Comparison of ENCODE assay signal across 27 cellular contexts in genomic region chr11:14617241-14618027, GRCh38. TPM values are rescaled to one million over a fixed set of nuclear protein-coding genes. Genes with fewer than 3 reads are reported as not detected.
DNase-seq lines count a peak whose midpoint lies in the region; ATAC-seq and TF ChIP-seq lines count a peak whose summit lies in the region.
"Had no signal": no experiment of that assay in that cellular context is flagged by ENCODE, and none has a peak within 500 bp of the region (broad histone marks: within the 10 kb centered on the region; RNA-seq: fewer than 3 reads in every experiment).

No MANE protein-coding gene starts in this region.

- no peak overlapping the region for H3K4me2 ChIP-seq in GM23338

- H3K27ac Mint-ChIP-seq in activated naive CD8-positive, alpha-beta T cell = peak overlapping the region; percentile 51
- no peak overlapping the region for H3K27ac Mint-ChIP-seq in activated naive CD8-positive, alpha-beta T cell treated with anti-CD3 and anti-CD28 coated beads for 36 hours
- H3K27ac Mint-ChIP-seq in neural crest cell (ENCODE audit: unreplicated experiment) (peak overlapping the region; percentile 5), GM23338 (no peak overlapping the region)
- H3K27ac Mint-ChIP-seq: activated naive CD4-positive, alpha-beta T cell treated with anti-CD3 and anti-CD28 coated beads, Interleukin-2, amount 10 ng/mL, durations not matched to agents 7 days and 5 days had no signal

- H4K20me1 ChIP-seq in GM23338 (replicated peaks; ENCODE audit: insufficient read depth) = no peaks in the 10 kb centered on the region

- no peaks in the 10 kb centered on the region for H3K27me3 Mint-ChIP-seq in activated naive CD8-positive, alpha-beta T cell
- no peaks in the 10 kb centered on the region for H3K27me3 Mint-ChIP-seq in activated naive CD8-positive, alpha-beta T cell treated with anti-CD3 and anti-CD28 coated beads for 36 hours
- H3K27me3 Mint-ChIP-seq in neural crest cell (ENCODE audit: low read depth) (no peaks in the 10 kb centered on the region), GM23338 (ENCODE audit: insufficient read depth, low read depth, poor library complexity) (no peaks in the 10 kb centered on the region)
- H3K27me3 Mint-ChIP-seq: activated naive CD4-positive, alpha-beta T cell treated with anti-CD3 and anti-CD28 coated beads, Interleukin-2, amount 10 ng/mL, durations not matched to agents 7 days and 5 days; stimulated activated naive CD8-positive, alpha-beta T cell treated with anti-CD3 and anti-CD28 coated beads, Interleukin-15, amount 100 ng/mL, for 72 hours had no signal

- no peaks in the 10 kb centered on the region for H3K9me2 ChIP-seq in GM23338 (ENCODE audit: insufficient read depth)

- TF ChIP-seq CTCF in foreskin keratinocyte (conservative IDR thresholded peaks at IDR 0.05) (no peak), neural crest cell (conservative IDR thresholded peaks at IDR 0.05) (no peak), GM23338 (conservative IDR thresholded peaks at IDR 0.05; ENCODE audit: low read depth in 2 of 2) (no peak)

- H2AFZ ChIP-seq in GM23338 = no peak overlapping the region

- peaks cover 26% of the 10 kb centered on the region for H3K36me3 Mint-ChIP-seq in activated naive CD8-positive, alpha-beta T cell
- peaks cover 68% of the 10 kb centered on the region for H3K36me3 Mint-ChIP-seq in activated naive CD8-positive, alpha-beta T cell treated with anti-CD3 and anti-CD28 coated beads for 36 hours
- no peaks in the 10 kb centered on the region for H3K36me3 Mint-ChIP-seq in neural crest cell (ENCODE audit: low read depth)
- H3K36me3 Mint-ChIP-seq in GM23338 (ENCODE audit: low read depth) = no peaks in the 10 kb centered on the region

- no peak for DNase-seq in activated naive CD8-positive, alpha-beta T cell treated with anti-CD3 and anti-CD28 coated beads for 36 hours
- DNase-seq in foreskin keratinocyte = peak; percentile 9 to 39
- no peak for DNase-seq in neural crest cell (ENCODE audit: low read depth, low spot score)
- no peak for DNase-seq in NCI-H2227 (lab: John Stamatoyannopoulos, UW; ENCODE audit: unreplicated experiment)
- no peak for DNase-seq in medulla oblongata (ENCODE audit: extremely low spot score)
- DNase-seq in cerebellar nuclear complex (lab: John Stamatoyannopoulos, UW) = no peak
- no peak for DNase-seq in GM23338 (ENCODE audit: low spot score)
- DNase-seq: activated CD4-positive, CD25-positive, alpha-beta regulatory T cell; activated naive CD4-positive, alpha-beta T cell treated with anti-CD3 and anti-CD28 coated beads, Interleukin-2, amount 10 ng/mL, durations not matched to agents 7 days and 5 days; activated T-cell treated with anti-CD3 and anti-CD28 coated beads, Interleukin-2, amount 50 U/mL, for 4 hours; BE2C; Calu3; cortex of kidney; foreskin fibroblast; HCEC 1CT; hippocampal formation; Karpas-422; NCI-H1092 treated with DMSO at 0.1 percent for 48 hours; NCI-H2029; spleen; stimulated activated CD4-positive, alpha-beta T cell treated with anti-CD3 and anti-CD28 coated beads, Interleukin-4, amount 100 ng/mL, for 4 hours; stimulated activated naive CD8-positive, alpha-beta T cell treated with anti-CD3 and anti-CD28 coated beads, Interleukin-15, amount 100 ng/mL, for 72 hours; T-helper 9 cell; upper lobe of right lung had no signal

- no peaks in the 10 kb centered on the region for H3K36me3 ChIP-seq in GM23338 (ENCODE audit: insufficient read depth)
- H3K36me3 ChIP-seq: BE2C, prostate gland, spleen, upper lobe of right lung had no signal

- no peak overlapping the region for H3K4me3 ChIP-seq in GM23338
- H3K4me3 ChIP-seq: prostate gland, spleen, upper lobe of right lung had no signal

- peak; percentile 65 for ATAC-seq in foreskin keratinocyte
- no peak for ATAC-seq in GM23338
- ATAC-seq: activated T-cell treated with anti-CD3 and anti-CD28 coated beads, Interleukin-2, amount 50 U/mL, for 4 hours; SK-N-SH treated with all-trans-retinoic acid at 6 μM for 48 hours; stimulated activated naive CD8-positive, alpha-beta T cell treated with anti-CD3 and anti-CD28 coated beads, Interleukin-15, amount 100 ng/mL, for 72 hours; upper lobe of right lung had no signal

- H3K27ac ChIP-seq in foreskin keratinocyte (no peak overlapping the region), GM23338 (ENCODE audit: low read depth) (no peak overlapping the region)
- H3K27ac ChIP-seq: prostate gland, spleen, upper lobe of right lung had no signal

- H3K4me1 Mint-ChIP-seq in activated naive CD8-positive, alpha-beta T cell (ENCODE audit: low read depth) = peaks cover 82% of the 10 kb centered on the region
- peaks cover 58% of the 10 kb centered on the region for H3K4me1 Mint-ChIP-seq in activated naive CD8-positive, alpha-beta T cell treated with anti-CD3 and anti-CD28 coated beads for 36 hours
- H3K4me1 Mint-ChIP-seq in neural crest cell (no peaks in the 10 kb centered on the region), GM23338 (no peaks in the 10 kb centered on the region)

- H3K79me2 ChIP-seq in GM23338 (replicated peaks; ENCODE audit: insufficient read depth) = no peaks in the 10 kb centered on the region

- H3K4me3 Mint-ChIP-seq in activated naive CD8-positive, alpha-beta T cell = no peak overlapping the region
- no peak overlapping the region for H3K4me3 Mint-ChIP-seq in activated naive CD8-positive, alpha-beta T cell treated with anti-CD3 and anti-CD28 coated beads for 36 hours
- H3K4me3 Mint-ChIP-seq in neural crest cell (no peak overlapping the region), GM23338 (no peak overlapping the region)
- H3K4me3 Mint-ChIP-seq: activated naive CD4-positive, alpha-beta T cell treated with anti-CD3 and anti-CD28 coated beads, Interleukin-2, amount 10 ng/mL, durations not matched to agents 7 days and 5 days; activated T-cell treated with anti-CD3 and anti-CD28 coated beads, Interleukin-2, amount 50 U/mL, for 4 hours; stimulated activated naive CD8-positive, alpha-beta T cell treated with anti-CD3 and anti-CD28 coated beads, Interleukin-15, amount 100 ng/mL, for 72 hours had no signal

- H3K4me1 ChIP-seq in foreskin keratinocyte (no peaks in the 10 kb centered on the region), GM23338 (ENCODE audit: insufficient read depth) (no peaks in the 10 kb centered on the region)
- H3K4me1 ChIP-seq: BE2C, prostate gland had no signal

- H3K27me3 ChIP-seq in foreskin keratinocyte (peaks cover 23% of the 10 kb centered on the region), GM23338 (ENCODE audit: insufficient read depth) (no peaks in the 10 kb centered on the region)
- H3K27me3 ChIP-seq: BE2C, spleen, upper lobe of right lung had no signal

- H3F3A ChIP-seq in GM23338 (replicated peaks; ENCODE audit: low read depth) = no peaks in the 10 kb centered on the region

- H3K9me3 Mint-ChIP-seq in activated naive CD8-positive, alpha-beta T cell (ENCODE audit: low read depth) = no peaks in the 10 kb centered on the region
- H3K9me3 Mint-ChIP-seq in activated naive CD8-positive, alpha-beta T cell treated with anti-CD3 and anti-CD28 coated beads for 36 hours = no peaks in the 10 kb centered on the region
- H3K9me3 Mint-ChIP-seq in neural crest cell (no peaks in the 10 kb centered on the region), GM23338 (no peaks in the 10 kb centered on the region)
- H3K9me3 Mint-ChIP-seq: activated naive CD4-positive, alpha-beta T cell treated with anti-CD3 and anti-CD28 coated beads, Interleukin-2, amount 10 ng/mL, durations not matched to agents 7 days and 5 days; activated T-cell treated with anti-CD3 and anti-CD28 coated beads, Interleukin-2, amount 50 U/mL, for 4 hours; stimulated activated naive CD8-positive, alpha-beta T cell treated with anti-CD3 and anti-CD28 coated beads, Interleukin-15, amount 100 ng/mL, for 72 hours had no signal

TF ChIP-seq in GM23338, 12 proteins besides CTCF, POLR2A, EP300 and RAD21:
- TF ChIP-seq EZH2 (IDR thresholded peaks at IDR 0.05; ENCODE audit: low read depth, unreplicated experiment) = no peak
- TF ChIP-seq STAT1 (IDR thresholded peaks at IDR 0.05; ENCODE audit: unreplicated experiment) = no peak
- TF ChIP-seq JUNB (IDR thresholded peaks at IDR 0.05; ENCODE audit: unreplicated experiment) = no peak

RNA-seq across cellular contexts. Expression of gene PDE3B, which starts 26.2 kb away (rescaled TPM):
- total RNA-seq in activated naive CD8-positive, alpha-beta T cell treated with anti-CD3 and anti-CD28 coated beads for 36 hours = 10 to 100 TPM; 44.4 to 46.5 TPM
- total RNA-seq in foreskin keratinocyte (under 0.01 and 0.03 TPM in 2 replicates), neural crest cell (24.1 and 24.3 TPM in 2 replicates)
- polyA plus RNA-seq in foreskin keratinocyte (0.01 TPM in 1 of 2 replicates, not detected in the other), GM23338 (2016; fragmentation: Nextera tagmentation; extraction: Ambion mirVana) (4.3 and 4.9 TPM in 2 replicates)
- 16.9 and 21.3 TPM in 2 replicates for total RNA-seq in GM23338 (2014; rRNA removed; shearing (Covaris generic))

Comparison
In these comparisons a context has a peak if more than half of its experiments do, and no peak if none do; other contexts are left out.
1. H3K27ac Mint-ChIP-seq: peak in activated naive CD8-positive, alpha-beta T cell (single experiment) and neural crest cell (single experiment); none in activated naive CD8-positive, alpha-beta T cell treated with anti-CD3 and anti-CD28 coated beads for 36 hours (single experiment) and GM23338 (single experiment).
2. DNase-seq: peak in foreskin keratinocyte (2 of 2); none in activated naive CD8-positive, alpha-beta T cell treated with anti-CD3 and anti-CD28 coated beads for 36 hours (single experiment), neural crest cell (single experiment), NCI-H2227 (single experiment), medulla oblongata (single experiment), cerebellar nuclear complex (0 of 2) and GM23338 (single experiment).
3. RNA of gene PDE3B, which starts 26.2 kb away (total RNA-seq): 44.4 to 46.5 TPM in activated naive CD8-positive, alpha-beta T cell treated with anti-CD3 and anti-CD28 coated beads for 36 hours, 24.1 to 24.3 TPM in neural crest cell and 16.9 to 21.3 TPM in GM23338; under 0.01 to 0.03 TPM in foreskin keratinocyte; every median in the first group is over 10 times any median in the second.